ENCODE assay signal across 27 cellular contexts in the genomic region with DNA sequence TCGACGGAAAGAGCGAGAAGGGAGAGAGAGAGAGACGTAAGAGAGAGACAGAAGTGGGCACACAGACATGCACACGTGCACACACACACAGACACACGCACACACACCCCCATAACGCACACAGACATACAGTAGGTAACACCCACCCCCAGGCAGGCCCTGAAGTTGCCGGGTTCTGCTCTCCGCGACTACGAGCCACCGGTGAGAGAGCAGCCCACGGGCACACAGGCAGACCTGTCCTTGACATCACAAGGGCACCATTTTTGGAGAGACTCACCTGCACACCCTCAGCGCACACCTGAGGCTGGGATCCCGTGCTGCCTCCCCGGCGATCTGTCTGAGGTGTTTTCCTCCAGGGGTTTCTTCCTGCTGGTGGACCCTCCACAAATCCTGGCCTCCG.
"Had no signal": no experiment of that assay in that cellular context is flagged by ENCODE, and none has a peak within 500 bp of the region (broad histone marks: within the 10 kb centered on the region; RNA-seq: fewer than 3 reads in every experiment).

No MANE protein-coding gene starts in this region.

- H3K27ac Mint-ChIP-seq: natural killer cell; nephron; neural progenitor cell; progenitor cell of endocrine pancreas; stimulated activated memory B cell treated with anti-CD40 and anti-IgM and Interleukin-4, amounts not matched to agents 10 μg/mL and 1 μg/mL and 100 μg/mL, for 72 hours; stimulated activated naive CD8-positive, alpha-beta T cell treated with anti-CD3 and anti-CD28 coated beads, Interleukin-15, Interleukin-2, amounts not matched to agents 100 ng/mL and 50 ng/mL, for 24 hours had no signal

- H3K4me1 Mint-ChIP-seq: natural killer cell; nephron; neural progenitor cell; stimulated activated memory B cell treated with anti-CD40 and anti-IgM and Interleukin-4, amounts not matched to agents 10 μg/mL and 1 μg/mL and 100 μg/mL, for 72 hours had no signal

- H3K27ac ChIP-seq: neural progenitor cell, ovary, parathyroid adenoma, psoas muscle, right lobe of liver, sigmoid colon, stomach, thoracic aorta, thyroid gland, tibial nerve, upper lobe of left lung, vagina had no signal

- H3K4me3 ChIP-seq: neural progenitor cell, ovary, psoas muscle, right lobe of liver, sigmoid colon, stomach, thoracic aorta, thyroid gland, tibial nerve, upper lobe of left lung, vagina had no signal

- H3K4me1 ChIP-seq: neural progenitor cell, parathyroid adenoma, psoas muscle, right lobe of liver, sigmoid colon, stomach, thyroid gland, tibial nerve, upper lobe of left lung, vagina had no signal

- ATAC-seq: natural killer cell; psoas muscle; right cardiac atrium; right lobe of liver; stimulated activated memory B cell treated with anti-CD40 and anti-IgM and Interleukin-4, amounts not matched to agents 10 μg/mL and 1 μg/mL and 100 μg/mL, for 72 hours had no signal

- H3K4me3 Mint-ChIP-seq: natural killer cell; nephron; neural progenitor cell; stimulated activated memory B cell treated with anti-CD40 and anti-IgM and Interleukin-4, amounts not matched to agents 10 μg/mL and 1 μg/mL and 100 μg/mL, for 72 hours; stimulated activated naive CD8-positive, alpha-beta T cell treated with anti-CD3 and anti-CD28 coated beads, Interleukin-15, Interleukin-2, amounts not matched to agents 100 ng/mL and 50 ng/mL, for 24 hours had no signal

- H3K9me3 ChIP-seq: psoas muscle, right lobe of liver, thyroid gland, vagina had no signal

- H3K36me3 ChIP-seq: neural progenitor cell, ovary, right lobe of liver, sigmoid colon, stomach, thoracic aorta, thyroid gland, tibial nerve, upper lobe of left lung, vagina had no signal

- H3K27me3 ChIP-seq: neural progenitor cell, right lobe of liver, sigmoid colon, stomach, thyroid gland, tibial nerve, upper lobe of left lung, vagina had no signal

- H3K27me3 Mint-ChIP-seq: progenitor cell of endocrine pancreas; stimulated activated memory B cell treated with anti-CD40 and anti-IgM and Interleukin-4, amounts not matched to agents 10 μg/mL and 1 μg/mL and 100 μg/mL, for 72 hours; stimulated activated naive CD8-positive, alpha-beta T cell treated with anti-CD3 and anti-CD28 coated beads, Interleukin-15, Interleukin-2, amounts not matched to agents 100 ng/mL and 50 ng/mL, for 24 hours had no signal

- DNase-seq: natural killer cell; occipital lobe; ovary; psoas muscle; right lobe of liver; small intestine; stimulated activated CD4-positive, alpha-beta T cell treated with anti-CD3 and anti-CD28 coated beads, Interleukin-12 subunit alpha, Interleukin-12 subunit beta, amount 100 ng/mL, for 4 hours; stimulated activated CD4-positive, alpha-beta T cell treated with anti-CD3 and anti-CD28 coated beads, Interleukin-1b, Interleukin-23, amount 100 ng/mL, for 48 hours; stimulated activated CD4-positive, alpha-beta T cell treated with anti-CD3 and anti-CD28 coated beads, Interleukin-4, amount 100 ng/mL, for 1 hour; stimulated activated CD4-positive, alpha-beta T cell treated with anti-CD3 and anti-CD28 coated beads, Interleukin-4, amount 100 ng/mL, for 4 hours; stimulated activated CD8-positive, alpha-beta memory T cell treated with anti-CD3 and anti-CD28 coated beads, Interleukin-4, amount 100 ng/mL, for 48 hours; stimulated activated naive CD4-positive, alpha-beta T cell; stomach; thyroid gland; trophoblast cell had no signal

- H3K36me3 Mint-ChIP-seq: natural killer cell; stimulated activated memory B cell treated with anti-CD40 and anti-IgM and Interleukin-4, amounts not matched to agents 10 μg/mL and 1 μg/mL and 100 μg/mL, for 72 hours had no signal
